22 cellular contexts compared by ENCODE assay signal in the genomic region with DNA sequence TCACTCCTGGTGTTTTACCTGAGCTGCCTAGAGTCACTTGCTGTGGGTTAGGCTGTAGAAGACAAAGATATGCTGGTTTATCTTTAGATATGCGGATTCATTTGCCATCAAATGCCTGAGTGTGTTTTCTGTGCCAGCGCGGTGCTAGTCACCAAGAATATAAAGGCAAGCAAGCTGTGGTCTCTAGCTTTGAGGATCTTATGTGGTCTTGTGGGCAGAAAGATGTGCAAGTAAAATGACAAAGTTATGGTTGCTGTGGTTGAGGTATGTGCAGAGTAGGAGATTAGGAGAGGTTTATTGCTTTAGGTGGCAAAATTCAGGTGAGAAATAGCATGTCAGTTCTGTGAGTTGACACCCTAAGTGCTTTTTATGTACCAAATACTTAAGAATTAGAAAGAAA.
"Had no signal": no experiment of that assay in that cellular context is flagged by ENCODE, and none has a peak within 500 bp of the region (broad histone marks: within the 10 kb centered on the region; RNA-seq: fewer than 3 reads in every experiment).

No MANE protein-coding gene starts in this region.

- DNase-seq: colonic mucosa; dermis blood vessel endothelial cell; dorsolateral prefrontal cortex; effector CD4-positive, alpha-beta T cell; effector memory CD4-positive, alpha-beta T cell; erythroblast; esophagus squamous epithelium; foreskin fibroblast; foreskin melanocyte; gastrocnemius medialis; glutamatergic neuron; head of caudate nucleus; heart right ventricle; hippocampal formation; left cardiac atrium; left lung; left ventricle myocardium superior; lower lobe of right lung; mesendoderm; midbrain; naive thymus-derived CD4-positive, alpha-beta T cell had no signal

- H3K4me3 ChIP-seq: colonic mucosa, dorsolateral prefrontal cortex, esophagus squamous epithelium, gastrocnemius medialis, heart right ventricle, left lung, lower lobe of right lung had no signal

- ATAC-seq: esophagus mucosa; gastrocnemius medialis; heart right ventricle; left cardiac atrium; left lung; left ventricle myocardium superior; lower lobe of right lung; naive thymus-derived CD4-positive, alpha-beta T cell had no signal

- H3K36me3 Mint-ChIP-seq: naive thymus-derived CD4-positive, alpha-beta T cell had no signal

- H3K4me3 Mint-ChIP-seq: naive thymus-derived CD4-positive, alpha-beta T cell had no signal

- H3K27ac Mint-ChIP-seq: naive thymus-derived CD4-positive, alpha-beta T cell had no signal
